ENCODE assay signal across 8 cellular contexts in the genomic region with DNA sequence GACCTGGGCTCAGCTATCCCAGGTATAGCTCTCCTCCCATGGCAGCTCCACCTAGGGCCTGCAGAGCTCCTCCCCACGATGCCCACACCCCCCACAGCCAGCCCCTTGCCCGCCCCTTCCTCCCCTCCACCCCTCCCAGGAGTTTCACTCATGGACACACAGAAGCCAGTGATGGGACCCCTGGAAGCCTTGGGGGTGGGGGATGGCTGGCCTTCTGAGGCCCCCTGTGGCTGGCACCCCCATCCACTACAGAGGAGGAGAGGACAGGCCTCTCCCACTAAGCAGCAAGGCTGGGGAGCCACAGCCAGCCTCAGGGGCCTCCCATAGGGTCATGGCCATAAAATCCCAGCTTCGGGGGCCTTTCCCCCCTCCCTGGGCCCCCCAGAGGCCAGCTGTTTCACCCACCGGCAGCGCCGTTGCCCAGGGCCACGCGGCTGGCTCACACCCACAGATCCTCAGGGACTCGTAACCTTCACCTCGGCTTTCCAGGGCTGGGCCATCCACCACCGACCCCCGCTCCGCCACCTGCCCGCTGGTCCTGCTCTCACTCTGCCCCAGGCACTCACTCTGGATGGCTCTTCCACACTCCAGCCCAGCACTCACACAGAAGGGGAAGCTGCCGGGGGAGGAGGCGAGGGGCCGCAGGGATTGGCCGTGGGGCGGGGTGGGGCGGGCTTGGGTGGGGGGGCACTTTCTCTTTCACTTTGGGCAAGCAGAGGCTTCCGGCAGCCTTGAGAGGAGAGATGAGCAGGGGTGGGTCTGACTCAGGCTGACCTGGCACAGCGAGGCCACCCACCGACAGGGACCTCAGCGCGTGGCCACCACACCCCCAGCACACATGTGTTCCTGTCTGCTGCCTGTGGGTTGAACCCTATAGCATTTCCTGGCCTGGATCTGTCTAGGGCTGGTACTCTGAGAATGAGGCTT. TPM values are rescaled to one million over a fixed set of nuclear protein-coding genes. Genes with fewer than 3 reads are reported as not detected.
DNase-seq lines count a peak whose midpoint lies in the region; FAIRE-seq and TF ChIP-seq lines count a peak whose summit lies in the region.

No MANE protein-coding gene starts in this region.

- H3K4me3 ChIP-seq in Loucy (ENCODE audit: low read length, poor library complexity, severe bottlenecking) (peak overlapping the region; percentile 85), iPS-15b (ENCODE audit: low read depth, low read length) (peak overlapping the region; percentile 74), small intestine (ENCODE audit: low read depth in 1 of 2, low read length in 2 of 2) (peak overlapping the region; percentile 37 to 60)

- peaks cover 6% of the 10 kb centered on the region for H3K36me3 Mint-ChIP-seq in T-helper 2 cell treated with Interferon-gamma antibody and Interleukin-4, amounts not matched to agents 5 μg/mL and 100 μg/mL, for 36 hours (ENCODE audit: low read depth)

- peak overlapping the region; percentile 83 for H3K9ac ChIP-seq in Loucy (ENCODE audit: low read depth, low read length, poor library complexity, severe bottlenecking)
- H3K9ac ChIP-seq in iPS-15b (ENCODE audit: low read depth, low read length), result peak overlapping the region; percentile 24

- no peak for TF ChIP-seq CTCF in Loucy (conservative IDR thresholded peaks at IDR 0.05; ENCODE audit: low read length)

- H3K36me3 ChIP-seq in Loucy (ENCODE audit: insufficient read depth, low read length) (no peaks in the 10 kb centered on the region), iPS-15b (ENCODE audit: control insufficient read depth, insufficient read depth, low read length) (peaks cover 43% of the 10 kb centered on the region), small intestine (ENCODE audit: control insufficient read depth in 2 of 2, insufficient read depth in 2 of 2, low read length in 2 of 2) (peaks cover 3 to 5% of the 10 kb centered on the region in 2 donors)

- H4K20me1 ChIP-seq in Loucy (ENCODE audit: insufficient read depth, low read length, poor library complexity, severe bottlenecking), result peaks cover 14% of the 10 kb centered on the region

- H3K27me3 ChIP-seq in Loucy (ENCODE audit: insufficient read depth, low read length, poor library complexity, severe bottlenecking) (no peaks in the 10 kb centered on the region), iPS-15b (ENCODE audit: control insufficient read depth, insufficient read depth, low read length) (no peaks in the 10 kb centered on the region), small intestine (ENCODE audit: control insufficient read depth in 2 of 2, insufficient read depth in 2 of 2, low read length in 2 of 2) (no peaks in the 10 kb centered on the region)

- peak overlapping the region; percentile 100 for H3K4me2 ChIP-seq in Loucy (ENCODE audit: low read depth, low read length, poor library complexity, severe bottlenecking)

- H3K4me1 Mint-ChIP-seq in T-helper 2 cell treated with Interferon-gamma antibody and Interleukin-4, amounts not matched to agents 5 μg/mL and 100 μg/mL, for 36 hours (ENCODE audit: low read depth), result peaks cover 9% of the 10 kb centered on the region

- no peaks in the 10 kb centered on the region for H3K9me3 Mint-ChIP-seq in T-helper 2 cell treated with Interferon-gamma antibody and Interleukin-4, amounts not matched to agents 5 μg/mL and 100 μg/mL, for 36 hours

- peaks cover 19% of the 10 kb centered on the region; the same call in 1 of the 2 replicates for H3K79me2 ChIP-seq in Loucy (ENCODE audit: insufficient read depth, low read length)

- peak; percentile 87 for DNase-seq in T-helper 2 cell treated with Interferon-gamma antibody and Interleukin-4, amounts not matched to agents 5 μg/mL and 100 μg/mL, for 36 hours (ENCODE audit: low spot score)
- DNase-seq in small intestine (peak; percentile 81), NCI-H748 treated with DMSO at 0.1 percent for 48 hours (lab: John Stamatoyannopoulos, UW) (no peak), NCI-H1694 treated with DMSO at 0.1 percent for 48 hours (lab: John Stamatoyannopoulos, UW) (no peak)

- H3K9me2 ChIP-seq in Loucy (replicated peaks; ENCODE audit: low read depth, low read length), result no peaks in the 10 kb centered on the region

- peak overlapping the region; percentile 88 for H3K4me3 Mint-ChIP-seq in T-helper 2 cell treated with Interferon-gamma antibody and Interleukin-4, amounts not matched to agents 5 μg/mL and 100 μg/mL, for 36 hours

- H2AFZ ChIP-seq in Loucy (ENCODE audit: low read length), result no peak overlapping the region

- peaks cover 3% of the 10 kb centered on the region; the same call in 1 of the 2 replicates for H3F3A ChIP-seq in Loucy (ENCODE audit: low read depth)

- H3K4me1 ChIP-seq in Loucy (ENCODE audit: insufficient read depth, low read length, poor library complexity, severe bottlenecking) (peaks cover 17% of the 10 kb centered on the region), iPS-15b (ENCODE audit: control insufficient read depth, insufficient read depth, low read length) (peaks cover 6% of the 10 kb centered on the region), small intestine (ENCODE audit: control insufficient read depth in 2 of 2, insufficient read depth in 1 of 2, low read depth in 1 of 2, low read length in 1 of 2) (peaks cover 3 to 10% of the 10 kb centered on the region in 2 donors)

- 0 to 3% (median 0%) methylated on average over 19 to 25 of the region's 25 CpGs for WGBS in small intestine, 3 donors

- no peaks in the 10 kb centered on the region for H3K27me3 Mint-ChIP-seq in T-helper 2 cell treated with Interferon-gamma antibody and Interleukin-4, amounts not matched to agents 5 μg/mL and 100 μg/mL, for 36 hours (ENCODE audit: low read depth)

- H3K27ac Mint-ChIP-seq in T-helper 2 cell treated with Interferon-gamma antibody and Interleukin-4, amounts not matched to agents 5 μg/mL and 100 μg/mL, for 36 hours, result peak overlapping the region; percentile 91

- H3K9me3 ChIP-seq in Loucy (ENCODE audit: insufficient read depth, low read depth, low read length) (no peaks in the 10 kb centered on the region), iPS-15b (ENCODE audit: control insufficient read depth, insufficient read depth, low read length) (no peaks in the 10 kb centered on the region), small intestine (ENCODE audit: control insufficient read depth, low read depth) (no peaks in the 10 kb centered on the region)

- TF ChIP-seq POLR2A in GM15510 (IDR thresholded peaks at IDR 0.05; ENCODE audit: borderline replicate concordance, extremely low read depth, insufficient read length), result peak; percentile 36

- H3K27ac ChIP-seq in angular gyrus (ENCODE audit: low read depth, low read length), result peak overlapping the region; percentile 70
- H3K27ac ChIP-seq in small intestine (ENCODE audit: low read depth in 1 of 2, low read length in 1 of 2), result peak overlapping the region; percentile 91 to 92

- FAIRE-seq in small intestine (lab: Jason Lieb, UNC), result no peak

RNA-seq across cellular contexts. Expression of a gene that starts 2.2 kb away (rescaled TPM):
- 10 to 100 TPM; 10.5 to 21.9 (median 10.5) TPM for polyA plus RNA-seq in small intestine

RNA-seq across cellular contexts. Expression of a gene that starts 6.0 kb away (rescaled TPM):
- 1 to 10 TPM in 1 of 3 donors, not detected in 2; 3.3 TPM for polyA plus RNA-seq in small intestine

RNA-seq across cellular contexts. Expression of a gene that starts 9.1 kb away (rescaled TPM):
- polyA plus RNA-seq in small intestine, result 10 to 100 TPM; 20.7 to 47.0 (median 36.5) TPM

RNA-seq across cellular contexts. Expression of a gene that starts 13.9 kb away (rescaled TPM):
- 1,000 to 10,000 TPM; 1,144 to 2,714 (median 1,384) TPM for polyA plus RNA-seq in small intestine

RNA-seq across cellular contexts. Expression of a gene that starts 18.6 kb away (rescaled TPM):
- 10 to 100 TPM; 12.2 to 46.0 (median 13.6) TPM for polyA plus RNA-seq in small intestine

Comparison
In these comparisons a context has a peak if more than half of its experiments do, and no peak if none do; other contexts are left out.
1. DNase-seq: peak in T-helper 2 cell treated with Interferon-gamma antibody and Interleukin-4, amounts not matched to agents 5 μg/mL and 100 μg/mL, for 36 hours (single experiment) and small intestine (single experiment); none in NCI-H748 treated with DMSO at 0.1 percent for 48 hours (single experiment) and NCI-H1694 treated with DMSO at 0.1 percent for 48 hours (single experiment).
2. Peak in every context shown above with its lines, with median percentiles within 50 percentile points of each other: H3K4me3 ChIP-seq.